In genomic region chr15:95025924-95026728, GRCh38 we compare ENCODE assay signal across 8 cellular contexts.
DNase-seq lines count a peak whose midpoint lies in the region; ATAC-seq and TF ChIP-seq lines count a peak whose summit lies in the region.

No MANE protein-coding gene starts in this region.

- CTCF ChIA-PET in BJ (lab: Yijun Ruan, JAX) = interaction anchor here (1.0 to 3.2 kb wide), 10 partner anchors 9 to 1330 kb away, joined by 3 to 17 read pairs (median 4); no protein-coding TSS in a partner anchor

- TF ChIP-seq CTCF in BJ (IDR thresholded peaks at IDR 0.05; ENCODE audit: insufficient read depth, low read depth, low read length) = peak; percentile 85
- TF ChIP-seq CTCF in retinal pigment epithelial cell (conservative IDR thresholded peaks at IDR 0.05; ENCODE audit: low read depth, low read length) = peak; percentile 60

- H3K27me3 ChIP-seq in BJ (ENCODE audit: control insufficient read depth, insufficient read depth, low read length) = no peaks in the 10 kb centered on the region

- POLR2A ChIA-PET in BJ (lab: Charles Lee) = no interaction called here

- no peaks in the 10 kb centered on the region for H3K36me3 ChIP-seq in BJ (ENCODE audit: control insufficient read depth, insufficient read depth, low read length)

- no peak for DNase-seq in BJ (ENCODE audit: low read depth)
- peak; percentile 53 for DNase-seq in RPMI7951 (ENCODE audit: low read depth)
- peak; percentile 39 for DNase-seq in fibroblast of gingiva (ENCODE audit: low read depth)
- no peak for DNase-seq in retinal pigment epithelial cell (ENCODE audit: low read depth)
- DNase-seq in SHP77 treated with DMSO at 0.1 percent for 48 hours (lab: John Stamatoyannopoulos, UW) = no peak
- DNase-seq in T1000 (lab: John Stamatoyannopoulos, UW) = no peak

- ATAC-seq in GM19351 (IDR thresholded peaks at IDR 0.05; ENCODE audit: unreplicated experiment) (peak; percentile 58), HG03457 (IDR thresholded peaks at IDR 0.05; ENCODE audit: unreplicated experiment) (no peak)

- H3K4me3 ChIP-seq in BJ (ENCODE audit: low read depth, low read length) (no peak overlapping the region), retinal pigment epithelial cell (ENCODE audit: low read length) (no peak overlapping the region)

Comparison
In these comparisons a context has a peak if more than half of its experiments do, and no peak if none do; other contexts are left out.
1. DNase-seq: peak in RPMI7951 (single experiment) and fibroblast of gingiva (single experiment); none in BJ (single experiment), retinal pigment epithelial cell (single experiment), SHP77 treated with DMSO at 0.1 percent for 48 hours (single experiment) and T1000 (single experiment).